ENCODE assay signal across 8 cellular contexts in the genomic region with DNA sequence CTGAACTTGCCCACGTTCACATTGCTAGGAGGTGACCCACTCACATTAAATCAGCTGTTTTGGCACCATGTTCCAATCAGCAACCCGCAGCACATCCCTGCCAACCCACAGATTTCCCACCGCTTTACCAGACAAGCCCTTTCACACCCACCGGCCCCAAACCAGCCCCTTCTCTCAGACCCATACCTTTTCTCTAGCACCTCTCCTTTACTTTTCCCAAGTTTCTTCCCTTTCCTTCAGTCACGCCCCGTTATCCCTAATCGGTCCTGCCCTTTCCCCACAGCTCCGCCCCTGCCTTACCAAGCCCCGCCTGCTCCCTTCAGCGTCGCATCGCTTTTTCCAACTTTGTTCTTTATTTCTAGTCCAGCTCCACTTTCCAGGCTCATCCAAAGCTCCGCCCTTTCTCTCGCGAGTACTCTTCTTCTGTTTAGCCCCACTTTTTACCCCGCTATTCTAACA. TPM values are rescaled to one million over a fixed set of nuclear protein-coding genes. Genes with fewer than 3 reads are reported as not detected.
A peak's percentile ranks its signal among the peaks of the same experiment; 100 is the strongest.
DNase-seq lines count a peak whose midpoint lies in the region; ATAC-seq and TF ChIP-seq lines count a peak whose summit lies in the region.

No MANE protein-coding gene starts in this region.

- H3K36me3 ChIP-seq in BLaER1 treated with 17β-estradiol and CSF1 and Interleukin-3, amounts not matched to agents 10 nM and 100 nM = peaks cover 17 to 34% (median 29%) of the 10 kb centered on the region in 11 experiments
- H3K36me3 ChIP-seq in SJSA1 = peaks cover 38% of the 10 kb centered on the region
- H3K36me3 ChIP-seq in fibroblast of lung (ENCODE audit: control insufficient read depth, insufficient read depth, low read length) = peaks cover 5% of the 10 kb centered on the region
- peaks cover 17% of the 10 kb centered on the region for H3K36me3 ChIP-seq in osteoblast (ENCODE audit: insufficient read depth, low read length)

- peak overlapping the region; percentile 72 to 87 (median 76) for H3K4me2 ChIP-seq in BLaER1 treated with 17β-estradiol and CSF1 and Interleukin-3, amounts not matched to agents 10 nM and 100 nM
- H3K4me2 ChIP-seq in fibroblast of lung (ENCODE audit: extremely low read depth, insufficient read depth, low read length) (peak overlapping the region; percentile 94), osteoblast (ENCODE audit: insufficient read depth, low read length) (peak overlapping the region; percentile 97)

- peak overlapping the region; percentile 66 to 100 (median 97); a peak in 20 of 22 replicates for H3K9ac ChIP-seq in BLaER1 treated with 17β-estradiol and CSF1 and Interleukin-3, amounts not matched to agents 10 nM and 100 nM
- H3K9ac ChIP-seq in fibroblast of lung (ENCODE audit: insufficient read depth, low read length) = peak overlapping the region; percentile 44

- in situ Hi-C loops in GM13976 (cut with MboI; ENCODE audit: low sequenced_read_pairs, unreplicated experiment) = no loop called here

- H4K20me1 ChIP-seq in BLaER1 treated with 17β-estradiol and CSF1 and Interleukin-3, amounts not matched to agents 10 nM and 100 nM = peaks cover 27 to 41% (median 38%) of the 10 kb centered on the region in 11 experiments; a peak in 21 of 22 replicates
- no peaks in the 10 kb centered on the region for H4K20me1 ChIP-seq in fibroblast of lung (ENCODE audit: control insufficient read depth, extremely low read depth, insufficient read depth, low read length)
- peaks cover 24% of the 10 kb centered on the region for H4K20me1 ChIP-seq in osteoblast (ENCODE audit: insufficient read depth, low read length)

- no peaks in the 10 kb centered on the region for H3K9me3 ChIP-seq in BLaER1 treated with 17β-estradiol and CSF1 and Interleukin-3, amounts not matched to agents 10 nM and 100 nM (replicated peaks in 1 of 11)
- 0 out of 2 replicates have a peak, but pooled peaks cover 3% of the 10 kb centered on the region for H3K9me3 ChIP-seq in SJSA1 (replicated peaks)
- H3K9me3 ChIP-seq in fibroblast of lung (ENCODE audit: control insufficient read depth, insufficient read depth, low read depth, low read length) = no peaks in the 10 kb centered on the region
- H3K9me3 ChIP-seq in osteoblast (ENCODE audit: low read depth, low read length) = no peaks in the 10 kb centered on the region

- peaks cover 43 to 77% (median 60%) of the 10 kb centered on the region in 10 experiments for H3K4me1 ChIP-seq in BLaER1 treated with 17β-estradiol and CSF1 and Interleukin-3, amounts not matched to agents 10 nM and 100 nM
- H3K4me1 ChIP-seq in SJSA1 (replicated peaks) (peaks cover 14% of the 10 kb centered on the region), fibroblast of lung (ENCODE audit: control insufficient read depth, extremely low read depth, insufficient read depth, low read length) (peaks cover 5% of the 10 kb centered on the region), osteoblast (ENCODE audit: insufficient read depth, low read length) (peaks cover 21% of the 10 kb centered on the region)

- peak overlapping the region; percentile 24 to 100 (median 98); a peak in 20 of 22 replicates for H3K27ac ChIP-seq in BLaER1 treated with 17β-estradiol and CSF1 and Interleukin-3, amounts not matched to agents 10 nM and 100 nM
- H3K27ac ChIP-seq in SJSA1 (no peak overlapping the region), fibroblast of lung (ENCODE audit: insufficient read depth, low read length) (peak overlapping the region; percentile 61), osteoblast (ENCODE audit: low read depth, low read length) (peak overlapping the region; percentile 74)

- peak overlapping the region; percentile 58 to 100 (median 84) for H3K4me3 ChIP-seq in BLaER1 treated with 17β-estradiol and CSF1 and Interleukin-3, amounts not matched to agents 10 nM and 100 nM
- H3K4me3 ChIP-seq in SJSA1 (peak overlapping the region; percentile 95), fibroblast of lung (replicated peaks in 1 of 4; ENCODE audit: control extremely low read depth in 1 of 4, insufficient read depth in 1 of 4, low read depth in 3 of 4, low read length in 4 of 4) (peak overlapping the region; percentile 54 to 79 (median 66)), osteoblast (ENCODE audit: insufficient read depth, low read length) (peak overlapping the region; percentile 91)

- H3K79me2 ChIP-seq in fibroblast of lung (ENCODE audit: control insufficient read depth, insufficient read depth, low read length) (peaks cover 31% of the 10 kb centered on the region), osteoblast (ENCODE audit: insufficient read depth, low read length) (peaks cover 42% of the 10 kb centered on the region)

- ATAC-seq in GM18873 (IDR thresholded peaks at IDR 0.05; ENCODE audit: low FRiP score, unreplicated experiment) (peak; percentile 38), HG03097 (IDR thresholded peaks at IDR 0.05; ENCODE audit: low FRiP score, unreplicated experiment) (peak; percentile 35)

- H3K27me3 ChIP-seq in BLaER1 treated with 17β-estradiol and CSF1 and Interleukin-3, amounts not matched to agents 10 nM and 100 nM = no peaks in the 10 kb centered on the region
- no peaks in the 10 kb centered on the region for H3K27me3 ChIP-seq in SJSA1 (replicated peaks)
- H3K27me3 ChIP-seq in fibroblast of lung (ENCODE audit: control insufficient read depth, insufficient read depth, low read length) = no peaks in the 10 kb centered on the region
- no peaks in the 10 kb centered on the region for H3K27me3 ChIP-seq in osteoblast (ENCODE audit: insufficient read depth, low read length)

- DNase-seq in SJSA1 (ENCODE audit: low read depth in 1 of 2, low spot score in 2 of 2) (peak in 1 of 2 experiments; percentile 79), fibroblast of lung (ENCODE audit: low read depth in 2 of 2) (peak in 1 of 2 donors; percentile 74), osteoblast (ENCODE audit: insufficient read length, low spot score, missing footprints) (no peak), GM13976 (ENCODE audit: low spot score) (no peak)
- no peak for DNase-seq in stimulated activated CD4-positive, alpha-beta T cell treated with anti-CD3 and anti-CD28 coated beads, Interleukin-2, amount 100 ng/mL, for 24 hours

- no peak for TF ChIP-seq CTCF in fibroblast of lung (conservative IDR thresholded peaks at IDR 0.05 in 1 of 2, IDR thresholded peaks at IDR 0.05 in 1 of 2; ENCODE audit: low read depth in 1 of 2, low read length in 2 of 2)
- TF ChIP-seq CTCF in osteoblast (IDR thresholded peaks at IDR 0.05; ENCODE audit: extremely low read depth, low read depth, low read length) = no peak
- no peak for TF ChIP-seq CTCF in GM13976 (IDR thresholded peaks at IDR 0.05; ENCODE audit: borderline replicate concordance, control extremely low read depth, extremely low read depth, insufficient read depth, missing control alignments)

- H2AFZ ChIP-seq in fibroblast of lung (ENCODE audit: low read length) (peak overlapping the region; percentile 96), osteoblast (ENCODE audit: low read length) (peak overlapping the region; percentile 96)

RNA-seq across cellular contexts. Expression of a gene that starts 0.8 kb away (rescaled TPM):
- total RNA-seq in SJSA1 (2014; rRNA removed; shearing (Covaris generic)) = 12.2 and 18.5 TPM in 2 replicates
- total RNA-seq in fibroblast of lung = 12.2 and 12.3 TPM in 2 replicates
- 4.1 and 7.1 TPM in 2 replicates for polyA plus RNA-seq in fibroblast of lung
- 7.7 and 8.9 TPM in 2 replicates for polyA plus RNA-seq in fibroblast of lung (2012)
- polyA minus RNA-seq in fibroblast of lung (ENCODE audit: low replicate concordance) = 18.6 and 29.6 TPM in 2 replicates
- total RNA-seq in osteoblast = 14.1 and 14.5 TPM in 2 replicates

RNA-seq across cellular contexts. Expression of a gene that starts 19.0 kb away (rescaled TPM):
- 18.8 and 24.4 TPM in 2 replicates for total RNA-seq in SJSA1 (2014; rRNA removed; shearing (Covaris generic))
- 23.6 and 24.4 TPM in 2 replicates for total RNA-seq in fibroblast of lung
- polyA plus RNA-seq in fibroblast of lung = 20.1 and 22.2 TPM in 2 replicates
- 20.5 and 22.7 TPM in 2 replicates for polyA plus RNA-seq in fibroblast of lung (2012)
- 57.1 and 85.8 TPM in 2 replicates for polyA minus RNA-seq in fibroblast of lung (ENCODE audit: low replicate concordance)
- total RNA-seq in osteoblast = 24.8 and 25.7 TPM in 2 replicates

RNA-seq across cellular contexts. Expression of a gene that starts 27.1 kb away (rescaled TPM):
- not detected in 2 replicates for total RNA-seq in SJSA1 (2014; rRNA removed; shearing (Covaris generic))
- total RNA-seq in fibroblast of lung (under 0.01 TPM in 1 of 2 replicates, not detected in the other), osteoblast (not detected in 2 replicates)
- polyA plus RNA-seq in fibroblast of lung = not detected in 2 replicates
- not detected in 2 replicates for polyA plus RNA-seq in fibroblast of lung (2012)
- polyA minus RNA-seq in fibroblast of lung (ENCODE audit: low replicate concordance) = not detected in 2 replicates

RNA-seq across cellular contexts. Expression of a gene that starts 39.0 kb away (rescaled TPM):
- 10.0 and 11.8 TPM in 2 replicates for total RNA-seq in SJSA1 (2014; rRNA removed; shearing (Covaris generic))
- total RNA-seq in fibroblast of lung (55.2 and 64.2 TPM in 2 replicates), osteoblast (22.1 and 25.9 TPM in 2 replicates)
- 27.7 and 37.0 TPM in 2 replicates for polyA plus RNA-seq in fibroblast of lung
- polyA plus RNA-seq in fibroblast of lung (2012) = 37.0 and 60.0 TPM in 2 replicates
- polyA minus RNA-seq in fibroblast of lung (ENCODE audit: low replicate concordance) = 26.4 and 48.8 TPM in 2 replicates
